1 cellular context compared by ENCODE assay signal in genomic region chr5:138352722-138353549, GRCh38.
TF ChIP-seq lines count a peak whose summit lies in the region.

No MANE protein-coding gene starts in this region.

TF ChIP-seq in K562, 482 proteins besides CTCF, POLR2A, EP300 and RAD21 (continued from another document and continues in another):
- TF ChIP-seq, protein P1, sequence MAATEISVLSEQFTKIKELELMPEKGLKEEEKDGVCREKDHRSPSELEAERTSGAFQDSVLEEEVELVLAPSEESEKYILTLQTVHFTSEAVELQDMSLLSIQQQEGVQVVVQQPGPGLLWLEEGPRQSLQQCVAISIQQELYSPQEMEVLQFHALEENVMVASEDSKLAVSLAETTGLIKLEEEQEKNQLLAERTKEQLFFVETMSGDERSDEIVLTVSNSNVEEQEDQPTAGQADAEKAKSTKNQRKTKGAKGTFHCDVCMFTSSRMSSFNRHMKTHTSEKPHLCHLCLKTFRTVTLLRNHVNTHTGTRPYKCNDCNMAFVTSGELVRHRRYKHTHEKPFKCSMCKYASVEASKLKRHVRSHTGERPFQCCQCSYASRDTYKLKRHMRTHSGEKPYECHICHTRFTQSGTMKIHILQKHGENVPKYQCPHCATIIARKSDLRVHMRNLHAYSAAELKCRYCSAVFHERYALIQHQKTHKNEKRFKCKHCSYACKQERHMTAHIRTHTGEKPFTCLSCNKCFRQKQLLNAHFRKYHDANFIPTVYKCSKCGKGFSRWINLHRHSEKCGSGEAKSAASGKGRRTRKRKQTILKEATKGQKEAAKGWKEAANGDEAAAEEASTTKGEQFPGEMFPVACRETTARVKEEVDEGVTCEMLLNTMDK (IDR thresholded peaks at IDR 0.05; ENCODE audit: borderline replicate concordance, insufficient read depth, low read depth, low read length, poor library complexity, severe bottlenecking): peak; percentile 47
- TF ChIP-seq PHF8 (IDR thresholded peaks at IDR 0.05; ENCODE audit: borderline replicate concordance, low read length) (peak; percentile 84), NFYB (IDR thresholded peaks at IDR 0.05; ENCODE audit: extremely low read depth, insufficient read length) (no peak), EP400 (IDR thresholded peaks at IDR 0.05) (peak; percentile 29; the same call in 1 of the 2 replicates), SMC3 (conservative IDR thresholded peaks at IDR 0.05; ENCODE audit: insufficient read depth, low read depth, low read length) (no peak), NR4A1 (CRISPR knock-in tag; IDR thresholded peaks at IDR 0.05) (no peak), NR4A1 (tag; IDR thresholded peaks at IDR 0.05) (no peak), FOXP1 (CRISPR knock-in tag; IDR thresholded peaks at IDR 0.05) (peak; percentile 38), ZNF780A (CRISPR knock-in tag; IDR thresholded peaks at IDR 0.05) (no peak), NFIX (CRISPR knock-in tag; IDR thresholded peaks at IDR 0.05; ENCODE audit: low read depth) (no peak), ATF6 (CRISPR knock-in tag; IDR thresholded peaks at IDR 0.05) (0 out of 2 replicates have a peak, but pooled peaks have one; percentile 56), ZBTB33 (CRISPR knock-in tag; IDR thresholded peaks at IDR 0.05) (no peak; the same call in 1 of the 2 replicates), CEBPG (CRISPR knock-in tag; IDR thresholded peaks at IDR 0.05) (no peak), CEBPG (tag; conservative IDR thresholded peaks at IDR 0.05 in 1 of 2, IDR thresholded peaks at IDR 0.05 in 1 of 2) (no peak), FIP1L1 (IDR thresholded peaks at IDR 0.05; ENCODE audit: low read depth, low read length, poor library complexity, severe bottlenecking) (no peak), AFF4 (CRISPR knock-in tag; IDR thresholded peaks at IDR 0.05) (peak; percentile 77; the same call in 1 of the 2 replicates), ZNF507 (tag; conservative IDR thresholded peaks at IDR 0.05) (no peak), TFAM (CRISPR knock-in tag; conservative IDR thresholded peaks at IDR 0.05) (no peak), LCOR (CRISPR knock-in tag; IDR thresholded peaks at IDR 0.05) (0 out of 2 replicates have a peak, but pooled peaks have one; percentile 18), PYGO2 (tag; IDR thresholded peaks at IDR 0.05) (no peak), MTF1 (CRISPR knock-in tag; IDR thresholded peaks at IDR 0.05; ENCODE audit: borderline replicate concordance) (no peak), RBM14 (IDR thresholded peaks at IDR 0.05; ENCODE audit: borderline replicate concordance, insufficient read depth, low read depth, low read length) (no peak), NELFE (IDR thresholded peaks at IDR 0.05; ENCODE audit: insufficient read depth, insufficient read length) (no peak), E2F3 (CRISPR knock-in tag; IDR thresholded peaks at IDR 0.05) (no peak), ZNF740 (CRISPR knock-in tag; IDR thresholded peaks at IDR 0.05) (peak; percentile 97), ZNF740 (tag; IDR thresholded peaks at IDR 0.05) (peak in 1 of 2 experiments; percentile 88; a peak in 2 of 4 replicates), JUN (IDR thresholded peaks at IDR 0.05; ENCODE audit: borderline replicate concordance, low read depth, low read length) (no peak), JUN (CRISPR knock-in tag; IDR thresholded peaks at IDR 0.05; ENCODE audit: borderline replicate concordance) (no peak), DACH1 (IDR thresholded peaks at IDR 0.05; ENCODE audit: partially characterized antibody) (no peak), MCM7 (IDR thresholded peaks at IDR 0.05) (no peak), ZNF785 (CRISPR knock-in tag; IDR thresholded peaks at IDR 0.05) (no peak), SUPT5H (IDR thresholded peaks at IDR 0.05) (peak; percentile 50; the same call in 1 of the 2 replicates), STAT5A (IDR thresholded peaks at IDR 0.05; ENCODE audit: borderline replicate concordance, low read length) (no peak), KLF16 (IDR thresholded peaks at IDR 0.05) (0 out of 2 replicates have a peak, but pooled peaks have one; percentile 19), NCOA2 (IDR thresholded peaks at IDR 0.05; ENCODE audit: partially characterized antibody in 2 of 2) (no peak), CSDE1 (IDR thresholded peaks at IDR 0.05) (no peak), ZNF24 (IDR thresholded peaks at IDR 0.05) (no peak), MYC (IDR thresholded peaks at IDR 0.05; ENCODE audit: low read depth, low read length) (no peak; the same call in 1 of the 2 replicates), MYC (CRISPR knock-in tag; IDR thresholded peaks at IDR 0.05; ENCODE audit: borderline replicate concordance, low read depth) (no peak)
- TF ChIP-seq, protein P2, sequence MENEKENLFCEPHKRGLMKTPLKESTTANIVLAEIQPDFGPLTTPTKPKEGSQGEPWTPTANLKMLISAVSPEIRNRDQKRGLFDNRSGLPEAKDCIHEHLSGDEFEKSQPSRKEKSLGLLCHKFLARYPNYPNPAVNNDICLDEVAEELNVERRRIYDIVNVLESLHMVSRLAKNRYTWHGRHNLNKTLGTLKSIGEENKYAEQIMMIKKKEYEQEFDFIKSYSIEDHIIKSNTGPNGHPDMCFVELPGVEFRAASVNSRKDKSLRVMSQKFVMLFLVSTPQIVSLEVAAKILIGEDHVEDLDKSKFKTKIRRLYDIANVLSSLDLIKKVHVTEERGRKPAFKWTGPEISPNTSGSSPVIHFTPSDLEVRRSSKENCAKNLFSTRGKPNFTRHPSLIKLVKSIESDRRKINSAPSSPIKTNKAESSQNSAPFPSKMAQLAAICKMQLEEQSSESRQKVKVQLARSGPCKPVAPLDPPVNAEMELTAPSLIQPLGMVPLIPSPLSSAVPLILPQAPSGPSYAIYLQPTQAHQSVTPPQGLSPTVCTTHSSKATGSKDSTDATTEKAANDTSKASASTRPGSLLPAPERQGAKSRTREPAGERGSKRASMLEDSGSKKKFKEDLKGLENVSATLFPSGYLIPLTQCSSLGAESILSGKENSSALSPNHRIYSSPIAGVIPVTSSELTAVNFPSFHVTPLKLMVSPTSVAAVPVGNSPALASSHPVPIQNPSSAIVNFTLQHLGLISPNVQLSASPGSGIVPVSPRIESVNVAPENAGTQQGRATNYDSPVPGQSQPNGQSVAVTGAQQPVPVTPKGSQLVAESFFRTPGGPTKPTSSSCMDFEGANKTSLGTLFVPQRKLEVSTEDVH (IDR thresholded peaks at IDR 0.05; ENCODE audit: low read depth, partially characterized antibody): no peak
- TF ChIP-seq, protein P3, sequence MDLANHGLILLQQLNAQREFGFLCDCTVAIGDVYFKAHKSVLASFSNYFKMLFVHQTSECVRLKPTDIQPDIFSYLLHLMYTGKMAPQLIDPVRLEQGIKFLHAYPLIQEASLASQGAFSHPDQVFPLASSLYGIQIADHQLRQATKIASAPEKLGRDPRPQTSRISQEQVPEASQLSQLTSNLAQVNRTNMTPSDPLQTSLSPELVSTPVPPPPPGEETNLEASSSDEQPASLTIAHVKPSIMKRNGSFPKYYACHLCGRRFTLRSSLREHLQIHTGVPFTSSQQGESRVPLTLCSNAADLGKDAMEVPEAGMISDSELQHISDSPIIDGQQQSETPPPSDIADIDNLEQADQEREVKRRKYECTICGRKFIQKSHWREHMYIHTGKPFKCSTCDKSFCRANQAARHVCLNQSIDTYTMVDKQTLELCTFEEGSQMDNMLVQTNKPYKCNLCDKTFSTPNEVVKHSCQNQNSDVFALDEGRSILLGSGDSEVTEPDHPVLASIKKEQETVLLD (IDR thresholded peaks at IDR 0.05): no peak
- TF ChIP-seq, protein P4, sequence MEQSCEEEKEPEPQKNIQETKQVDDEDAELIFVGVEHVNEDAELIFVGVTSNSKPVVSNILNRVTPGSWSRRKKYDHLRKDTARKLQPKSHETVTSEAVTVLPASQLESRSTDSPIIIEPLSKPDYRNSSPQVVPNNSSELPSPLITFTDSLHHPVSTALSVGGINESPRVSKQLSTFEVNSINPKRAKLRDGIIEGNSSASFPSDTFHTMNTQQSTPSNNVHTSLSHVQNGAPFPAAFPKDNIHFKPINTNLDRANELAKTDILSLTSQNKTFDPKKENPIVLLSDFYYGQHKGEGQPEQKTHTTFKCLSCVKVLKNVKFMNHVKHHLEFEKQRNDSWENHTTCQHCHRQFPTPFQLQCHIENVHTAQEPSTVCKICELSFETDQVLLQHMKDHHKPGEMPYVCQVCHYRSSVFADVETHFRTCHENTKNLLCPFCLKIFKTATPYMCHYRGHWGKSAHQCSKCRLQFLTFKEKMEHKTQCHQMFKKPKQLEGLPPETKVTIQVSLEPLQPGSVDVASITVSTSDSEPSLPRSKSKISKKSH (CRISPR knock-in tag; IDR thresholded peaks at IDR 0.05): no peak
- TF ChIP-seq, protein P5, sequence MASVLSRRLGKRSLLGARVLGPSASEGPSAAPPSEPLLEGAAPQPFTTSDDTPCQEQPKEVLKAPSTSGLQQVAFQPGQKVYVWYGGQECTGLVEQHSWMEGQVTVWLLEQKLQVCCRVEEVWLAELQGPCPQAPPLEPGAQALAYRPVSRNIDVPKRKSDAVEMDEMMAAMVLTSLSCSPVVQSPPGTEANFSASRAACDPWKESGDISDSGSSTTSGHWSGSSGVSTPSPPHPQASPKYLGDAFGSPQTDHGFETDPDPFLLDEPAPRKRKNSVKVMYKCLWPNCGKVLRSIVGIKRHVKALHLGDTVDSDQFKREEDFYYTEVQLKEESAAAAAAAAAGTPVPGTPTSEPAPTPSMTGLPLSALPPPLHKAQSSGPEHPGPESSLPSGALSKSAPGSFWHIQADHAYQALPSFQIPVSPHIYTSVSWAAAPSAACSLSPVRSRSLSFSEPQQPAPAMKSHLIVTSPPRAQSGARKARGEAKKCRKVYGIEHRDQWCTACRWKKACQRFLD (CRISPR knock-in tag; IDR thresholded peaks at IDR 0.05): peak; percentile 64; the same call in 1 of the 2 replicates
- TF ChIP-seq, protein P6, sequence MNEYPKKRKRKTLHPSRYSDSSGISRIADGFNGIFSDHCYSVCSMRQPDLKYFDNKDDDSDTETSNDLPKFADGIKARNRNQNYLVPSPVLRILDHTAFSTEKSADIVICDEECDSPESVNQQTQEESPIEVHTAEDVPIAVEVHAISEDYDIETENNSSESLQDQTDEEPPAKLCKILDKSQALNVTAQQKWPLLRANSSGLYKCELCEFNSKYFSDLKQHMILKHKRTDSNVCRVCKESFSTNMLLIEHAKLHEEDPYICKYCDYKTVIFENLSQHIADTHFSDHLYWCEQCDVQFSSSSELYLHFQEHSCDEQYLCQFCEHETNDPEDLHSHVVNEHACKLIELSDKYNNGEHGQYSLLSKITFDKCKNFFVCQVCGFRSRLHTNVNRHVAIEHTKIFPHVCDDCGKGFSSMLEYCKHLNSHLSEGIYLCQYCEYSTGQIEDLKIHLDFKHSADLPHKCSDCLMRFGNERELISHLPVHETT (CRISPR knock-in tag; conservative IDR thresholded peaks at IDR 0.05 in 1 of 2, IDR thresholded peaks at IDR 0.05 in 1 of 2): peak in 1 of 2 experiments; percentile 94; a peak in 2 of 4 replicates
